ENCODE assay signal across 14 cellular contexts in genomic region chr11:2674681-2675131, GRCh38. TPM values are rescaled to one million over a fixed set of nuclear protein-coding genes. Genes with fewer than 3 reads are reported as not detected.
DNase-seq lines count a peak whose midpoint lies in the region; ATAC-seq and TF ChIP-seq lines count a peak whose summit lies in the region.
"Had no signal": no experiment of that assay in that cellular context is flagged by ENCODE, and none has a peak within 500 bp of the region (broad histone marks: within the 10 kb centered on the region; RNA-seq: fewer than 3 reads in every experiment).

No MANE protein-coding gene starts in this region.

- peak overlapping the region; percentile 69 for H2AK5ac ChIP-seq in trophoblast cell (ENCODE audit: low read length)

- no peak overlapping the region for H3K23ac ChIP-seq in trophoblast cell (ENCODE audit: low read length)

- ATAC-seq in GM18861 (IDR thresholded peaks at IDR 0.05; ENCODE audit: unreplicated experiment), result no peak
- ATAC-seq: A549 had no signal

- peak overlapping the region; percentile 56 for H3K18ac ChIP-seq in trophoblast cell (ENCODE audit: low read length)

- no peaks in the 10 kb centered on the region for H3K36me3 Mint-ChIP-seq in Calu3 (ENCODE audit: insufficient read depth, unreplicated experiment)
- H3K36me3 Mint-ChIP-seq: CD4-positive, CD25-positive, alpha-beta regulatory T cell had no signal

- no peak overlapping the region for H3K4me3 Mint-ChIP-seq in Calu3 (ENCODE audit: low read depth, unreplicated experiment)
- H3K4me3 Mint-ChIP-seq: CD4-positive, CD25-positive, alpha-beta regulatory T cell had no signal

- intact Hi-C loops in breast epithelium (cut with DNase I; ENCODE audit: low total_unique reads) (no loop called here), mammary epithelial cell (cut with micrococcal nuclease) (no loop called here), tibial artery (cut with DNase I; ENCODE audit: low total_unique reads) (no loop called here), Calu3 (cut with micrococcal nuclease; ENCODE audit: unreplicated experiment) (no loop called here)

- 55% methylated on average over 7 of the region's 8 CpGs for WGBS in mammary epithelial cell (ENCODE audit: low coverage, missing lambda C conversion rate)
- WGBS in trophoblast cell (ENCODE audit: extremely low coverage, insufficient coverage, insufficient read length), result no CpG with 5 or more reads among the region's 8 CpGs

- peak overlapping the region; percentile 25 for H4K8ac ChIP-seq in trophoblast cell (ENCODE audit: low read depth, low read length)

- no peak overlapping the region for H3K27ac Mint-ChIP-seq in Calu3 (ENCODE audit: unreplicated experiment)
- H3K27ac Mint-ChIP-seq: CD4-positive, CD25-positive, alpha-beta regulatory T cell had no signal

- DNase-seq in breast epithelium (ENCODE audit: low spot score in 2 of 2), result peak; percentile 41 to 49
- DNase-seq in mammary epithelial cell, result no peak
- DNase-seq in hypothalamus (lab: John Stamatoyannopoulos, UW), result peak in 28 of 51 donors; percentile 13 to 69 (median 33)
- no peak for DNase-seq in trophoblast cell
- peak; percentile 15 to 46 for DNase-seq in tibial artery
- DNase-seq in Calu3, result no peak
- no peak for DNase-seq in DMS79 (lab: John Stamatoyannopoulos, UW)
- DNase-seq: CD4-positive, CD25-positive, alpha-beta regulatory T cell; erythroblast; NCI-H2029 had no signal

- peaks cover 8 to 10% of the 10 kb centered on the region in 2 donors for H3K4me1 ChIP-seq in breast epithelium
- no peaks in the 10 kb centered on the region for H3K4me1 ChIP-seq in mammary epithelial cell (ENCODE audit: insufficient read depth, low read length)
- H3K4me1 ChIP-seq in trophoblast cell (ENCODE audit: control insufficient read depth in 1 of 2, insufficient read depth in 2 of 2, low read length in 2 of 2), result peaks cover 8 to 18% of the 10 kb centered on the region in 2 experiments
- peaks cover 0 to 11% (median 0%) of the 10 kb centered on the region in 4 donors for H3K4me1 ChIP-seq in tibial artery
- H3K4me1 ChIP-seq: A549 had no signal

- no peaks in the 10 kb centered on the region for H3K79me2 ChIP-seq in mammary epithelial cell (ENCODE audit: insufficient read depth, low read length)
- H3K79me2 ChIP-seq in trophoblast cell (ENCODE audit: control insufficient read depth, insufficient read depth, low read length, poor library complexity), result no peaks in the 10 kb centered on the region

- H3K4me2 ChIP-seq in mammary epithelial cell (ENCODE audit: insufficient read depth, low read depth, low read length) (no peak overlapping the region), trophoblast cell (ENCODE audit: low read length) (peak overlapping the region; percentile 35)
- H3K4me2 ChIP-seq: A549 had no signal

- H3K9me3 ChIP-seq in breast epithelium, result no peaks in the 10 kb centered on the region
- no peaks in the 10 kb centered on the region for H3K9me3 ChIP-seq in mammary epithelial cell (replicated peaks; ENCODE audit: insufficient read depth, low read length)
- H3K9me3 ChIP-seq in trophoblast cell (ENCODE audit: insufficient read depth, low read depth, low read length), result no peaks in the 10 kb centered on the region
- H3K9me3 ChIP-seq in tibial artery, result no peaks in the 10 kb centered on the region
- H3K9me3 ChIP-seq: A549, tibial nerve had no signal

- no peaks in the 10 kb centered on the region for H3K4me1 Mint-ChIP-seq in Calu3 (ENCODE audit: low read depth, unreplicated experiment)

- H3K27me3 ChIP-seq in breast epithelium (no peaks in the 10 kb centered on the region), mammary epithelial cell (ENCODE audit: insufficient read depth, low read length) (no peaks in the 10 kb centered on the region), trophoblast cell (ENCODE audit: insufficient read depth, low read length) (no peaks in the 10 kb centered on the region), tibial artery (no peaks in the 10 kb centered on the region)
- H3K27me3 ChIP-seq: tibial nerve had no signal

- H3K79me1 ChIP-seq in trophoblast cell (ENCODE audit: low read length), result peaks cover 6% of the 10 kb centered on the region

- peak overlapping the region; percentile 73 to 80 for H3K27ac ChIP-seq in breast epithelium
- H3K27ac ChIP-seq in mammary epithelial cell (ENCODE audit: insufficient read depth, low read depth, low read length), result no peak overlapping the region
- H3K27ac ChIP-seq in trophoblast cell (ENCODE audit: low read depth, low read length), result peak overlapping the region; percentile 62
- no peak overlapping the region for H3K27ac ChIP-seq in tibial artery
- H3K27ac ChIP-seq: A549, SK-N-MC had no signal

- H2BK120ac ChIP-seq in trophoblast cell (ENCODE audit: insufficient read depth, low read length, poor library complexity), result no peak overlapping the region

- H4K20me1 ChIP-seq in mammary epithelial cell (ENCODE audit: insufficient read depth, low read length), result no peaks in the 10 kb centered on the region

- no peak for TF ChIP-seq POLR2A in breast epithelium (IDR thresholded peaks at IDR 0.05)

- H4K12ac ChIP-seq in trophoblast cell (ENCODE audit: low read depth, low read length), result no peak overlapping the region

- H2BK5ac ChIP-seq in trophoblast cell (ENCODE audit: low read depth, low read length, poor library complexity), result no peak overlapping the region

- in situ Hi-C loops in mammary epithelial cell (cut with MboI; ENCODE audit: low sequenced_read_pairs in 2 of 2), result no loop called here

- CTCF ChIA-PET in mammary epithelial cell (lab: Charles Lee; ENCODE audit: low non-redundant PET) (no interaction called here), Calu3 (lab: Charles Lee) (no interaction called here)

- peak overlapping the region; percentile 15 for H3K14ac ChIP-seq in trophoblast cell (ENCODE audit: low read length)

- H3K27me3 Mint-ChIP-seq in Calu3 (ENCODE audit: unreplicated experiment), result no peaks in the 10 kb centered on the region
- H3K27me3 Mint-ChIP-seq: CD4-positive, CD25-positive, alpha-beta regulatory T cell had no signal

- H3K4me3 ChIP-seq in breast epithelium (no peak overlapping the region), mammary epithelial cell (replicated peaks in 1 of 3; ENCODE audit: insufficient read depth in 1 of 3, low read depth in 2 of 3, low read length in 3 of 3) (no peak overlapping the region), trophoblast cell (ENCODE audit: low read depth, low read length) (no peak overlapping the region), tibial artery (no peak overlapping the region)
- H3K4me3 ChIP-seq: A549, SK-N-MC, tibial nerve had no signal

- H2AFZ ChIP-seq in mammary epithelial cell (ENCODE audit: low read depth, low read length), result no peak overlapping the region
- H2AFZ ChIP-seq in trophoblast cell (ENCODE audit: insufficient read depth, low read length, poor library complexity), result no peak overlapping the region

- H3K36me3 ChIP-seq in breast epithelium, result no peaks in the 10 kb centered on the region
- no peaks in the 10 kb centered on the region for H3K36me3 ChIP-seq in mammary epithelial cell (ENCODE audit: insufficient read depth, low read length)
- H3K36me3 ChIP-seq in trophoblast cell (ENCODE audit: control insufficient read depth in 1 of 2, insufficient read depth in 2 of 2, low read length in 2 of 2), result peaks cover 11 to 16% of the 10 kb centered on the region in 2 experiments
- no peaks in the 10 kb centered on the region for H3K36me3 ChIP-seq in tibial artery

- BruUV-seq in mammary epithelial cell (replicated peaks; lab: Mats Ljungman, UMichigan) (no TSS peak), Calu3 (replicated peaks; lab: Mats Ljungman, UMichigan) (no TSS peak)

- no peak overlapping the region for H4K91ac ChIP-seq in trophoblast cell (ENCODE audit: low read depth, low read length)

- dilution Hi-C loops in mammary epithelial cell (cut with HindIII; ENCODE audit: low sequenced_read_pairs), result no loop called here

- H2BK12ac ChIP-seq in trophoblast cell (ENCODE audit: low read length), result peak overlapping the region; percentile 81

- no peak overlapping the region for H3K9ac ChIP-seq in mammary epithelial cell (ENCODE audit: insufficient read depth, low read length)
- no peak overlapping the region for H3K9ac ChIP-seq in trophoblast cell (ENCODE audit: low read length)

- TF ChIP-seq CTCF in breast epithelium (IDR thresholded peaks at IDR 0.05) (no peak), mammary epithelial cell (conservative IDR thresholded peaks at IDR 0.05 in 1 of 2, IDR thresholded peaks at IDR 0.05 in 1 of 2; ENCODE audit: extremely low read depth in 1 of 2, insufficient read depth in 1 of 2, low read depth in 1 of 2, low read length in 2 of 2) (no peak), tibial artery (IDR thresholded peaks at IDR 0.05) (no peak), Calu3 (IDR thresholded peaks at IDR 0.05; ENCODE audit: unreplicated experiment) (no peak)

- H3K4ac ChIP-seq in trophoblast cell (ENCODE audit: low read depth, low read length), result peak overlapping the region; percentile 61

- no peaks in the 10 kb centered on the region for H3K9me3 Mint-ChIP-seq in Calu3 (ENCODE audit: low read depth, unreplicated experiment)
- H3K9me3 Mint-ChIP-seq: CD4-positive, CD25-positive, alpha-beta regulatory T cell had no signal

RNA-seq across cellular contexts. Expression of gene KCNQ1OT1, which starts 25.1 kb away (rescaled TPM):
- total RNA-seq in breast epithelium (1 to 10 TPM; 2.1 to 5.3 (median 3.6) TPM), mammary epithelial cell (1 to 10 TPM in 1 of 2 donors, under 1 TPM in 1; 0.82 to 1.0 TPM), Calu3 (2022) (1.2 and 1.3 TPM in 2 replicates)
- 0.01 TPM for polyA plus RNA-seq in mammary epithelial cell
- polyA minus RNA-seq in mammary epithelial cell, result 0.67 TPM
- 0.19 and 0.21 TPM in 2 replicates for polyA plus RNA-seq in trophoblast cell (2013)

Comparison
In these comparisons a context has a peak if more than half of its experiments do, and no peak if none do; other contexts are left out.
1. DNase-seq: peak in breast epithelium (2 of 2), hypothalamus (28 of 51) and tibial artery (2 of 2); none in mammary epithelial cell (single experiment), trophoblast cell (0 of 2), Calu3 (single experiment) and DMS79 (single experiment).
2. H3K27ac ChIP-seq: peak in breast epithelium (2 of 2) and trophoblast cell (single experiment); none in mammary epithelial cell (single experiment) and tibial artery (0 of 2).